Comparison of ENCODE assay signal across 1 cellular context in genomic region chr22:50191041-50191740, GRCh38.
TF ChIP-seq lines count a peak whose summit lies in the region.

No MANE protein-coding gene starts in this region.

TF ChIP-seq in K562, 482 proteins besides CTCF, POLR2A, EP300 and RAD21:
- no peak for TF ChIP-seq RB1 (IDR thresholded peaks at IDR 0.05; ENCODE audit: low read depth)
- TF ChIP-seq NRF1 (conservative IDR thresholded peaks at IDR 0.05 in 1 of 2, IDR thresholded peaks at IDR 0.05 in 1 of 2), result no peak
- peak; percentile 30; the same call in 1 of the 2 replicates for TF ChIP-seq ZBTB7A (IDR thresholded peaks at IDR 0.05; ENCODE audit: borderline replicate concordance, control insufficient read depth, low read depth, low read length)
- TF ChIP-seq BCOR (IDR thresholded peaks at IDR 0.05), result no peak
